Comparison of ENCODE assay signal across 8 cellular contexts in the genomic region with DNA sequence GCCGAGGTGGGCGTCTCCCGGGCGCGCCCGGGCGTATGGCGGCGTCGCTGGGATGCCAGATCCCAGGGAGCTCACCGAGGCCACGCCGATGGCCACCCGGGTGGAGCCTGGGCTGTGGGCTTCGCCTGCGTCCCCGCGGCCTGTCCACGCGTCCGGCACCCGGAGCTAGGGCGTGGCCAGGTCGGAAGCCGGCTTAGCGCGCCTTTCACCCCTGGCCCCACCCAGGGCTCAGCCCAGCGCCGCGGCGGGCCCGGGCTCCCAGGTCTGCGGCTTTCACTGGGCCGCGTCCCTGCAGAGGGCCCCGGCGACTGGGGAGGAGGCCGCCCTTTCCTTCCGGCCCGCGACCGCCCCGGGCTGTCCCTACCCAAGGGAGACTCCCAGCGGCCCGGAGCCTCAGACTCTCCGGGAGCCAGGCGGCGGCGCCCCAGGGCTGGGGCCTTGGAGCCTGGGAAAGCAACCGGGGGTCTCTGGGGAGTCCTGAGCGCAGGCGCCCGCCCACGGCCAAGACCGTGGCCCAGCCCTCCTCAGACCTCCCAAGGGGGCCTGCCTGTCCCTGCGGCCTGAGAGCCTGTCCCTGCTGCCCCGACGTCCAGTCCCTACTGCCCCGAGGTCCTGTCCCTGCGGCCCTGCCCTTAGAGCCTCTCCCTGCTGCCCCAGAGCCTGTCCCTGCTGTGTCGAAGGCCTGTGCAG. TPM values are rescaled to one million over a fixed set of nuclear protein-coding genes. Genes with fewer than 3 reads are reported as not detected.
DNase-seq lines count a peak whose midpoint lies in the region; ATAC-seq and TF ChIP-seq lines count a peak whose summit lies in the region.

No MANE protein-coding gene starts in this region.

- H3K4me3 ChIP-seq in Peyer's patch (peak overlapping the region; percentile 18 to 46 (median 44)), suprapubic skin (peak overlapping the region; percentile 39)

- no peaks in the 10 kb centered on the region for H3K4me1 Mint-ChIP-seq in glutamatergic neuron (ENCODE audit: low read depth, unreplicated experiment)

- TF ChIP-seq POLR2A in Peyer's patch (IDR thresholded peaks at IDR 0.05) = no peak
- no peak for TF ChIP-seq POLR2A in suprapubic skin (IDR thresholded peaks at IDR 0.05)

- H3K27ac ChIP-seq in Peyer's patch (no peak overlapping the region), suprapubic skin (no peak overlapping the region)

- peaks cover 4% of the 10 kb centered on the region for H3K27me3 Mint-ChIP-seq in glutamatergic neuron (ENCODE audit: unreplicated experiment)

- no peak for TF ChIP-seq EP300 in suprapubic skin (IDR thresholded peaks at IDR 0.05)

- TF ChIP-seq CTCF in Peyer's patch (IDR thresholded peaks at IDR 0.05) (no peak), glutamatergic neuron (IDR thresholded peaks at IDR 0.05; ENCODE audit: partially characterized antibody, unreplicated experiment) (no peak), suprapubic skin (IDR thresholded peaks at IDR 0.05) (no peak)

- 22% methylated on average over 19 of the region's 61 CpGs for WGBS in suprapubic skin

- H3K36me3 Mint-ChIP-seq in glutamatergic neuron (ENCODE audit: unreplicated experiment) = no peaks in the 10 kb centered on the region

- H3K36me3 ChIP-seq in Peyer's patch = no peaks in the 10 kb centered on the region
- H3K36me3 ChIP-seq in suprapubic skin = no peaks in the 10 kb centered on the region

- no peaks in the 10 kb centered on the region for H3K9me3 ChIP-seq in Peyer's patch
- no peaks in the 10 kb centered on the region for H3K9me3 ChIP-seq in suprapubic skin

- H3K4me1 ChIP-seq in Peyer's patch = peaks cover 0 to 9% (median 4%) of the 10 kb centered on the region in 4 donors
- H3K4me1 ChIP-seq in suprapubic skin = peaks cover 15% of the 10 kb centered on the region

- peak; percentile 33 to 49 for ATAC-seq in activated CD4-positive, CD25-positive, alpha-beta regulatory T cell treated with anti-CD3 and anti-CD28 coated beads, Interleukin-2, amount 50 U/mL, for 24 hours
- no peak for ATAC-seq in left lobe of liver

- H3K9me3 Mint-ChIP-seq in glutamatergic neuron (ENCODE audit: unreplicated experiment) = peaks cover 2% of the 10 kb centered on the region

- H3K27ac Mint-ChIP-seq in glutamatergic neuron (ENCODE audit: unreplicated experiment) = no peak overlapping the region

- H3K27me3 ChIP-seq in Peyer's patch (peaks cover 0 to 15% of the 10 kb centered on the region in 2 donors), suprapubic skin (peaks cover 46% of the 10 kb centered on the region)

- DNase-seq in activated CD4-positive, CD25-positive, alpha-beta regulatory T cell (lab: John Stamatoyannopoulos, UW) = no peak
- DNase-seq in Peyer's patch (no peak), glutamatergic neuron (peak; percentile 29), suprapubic skin (ENCODE audit: low spot score in 2 of 2) (no peak), medulla oblongata (ENCODE audit: extremely low spot score) (no peak), left lobe of liver (ENCODE audit: low spot score) (no peak), ureter (ENCODE audit: low spot score) (no peak)

- no peak overlapping the region for H3K4me3 Mint-ChIP-seq in glutamatergic neuron (ENCODE audit: unreplicated experiment)

RNA-seq across cellular contexts. Expression of gene ITM2C, which starts 36.3 kb away (rescaled TPM):
- 100 to 1,000 TPM in 3 of 4 donors, 10 to 100 TPM in 1; 69.3 to 710 (median 610) TPM for total RNA-seq in Peyer's patch
- 72.0 TPM for total RNA-seq in glutamatergic neuron (ENCODE audit: unreplicated experiment)
- total RNA-seq in suprapubic skin = 10 to 100 TPM in 3 of 4 donors, 1 to 10 TPM in 1; 9.0 to 17.9 (median 11.4) TPM
- 14.2 TPM for total RNA-seq in left lobe of liver
- 227 TPM for total RNA-seq in ureter
